ENCODE assay signal across 22 cellular contexts in genomic region chr11:46378296-46378695, GRCh38. TPM values are rescaled to one million over a fixed set of nuclear protein-coding genes. Genes with fewer than 3 reads are reported as not detected.
"Had no signal": no experiment of that assay in that cellular context is flagged by ENCODE, and none has a peak within 500 bp of the region (broad histone marks: within the 10 kb centered on the region; RNA-seq: fewer than 3 reads in every experiment).

No MANE protein-coding gene starts in this region.

- H3K27me3 Mint-ChIP-seq: activated naive CD4-positive, alpha-beta T cell treated with anti-CD3 and anti-CD28 coated beads, Interleukin-2, amount 50 U/mL, for 24 hours had no signal

- H3K9me3 Mint-ChIP-seq: activated naive CD4-positive, alpha-beta T cell treated with anti-CD3 and anti-CD28 coated beads, Interleukin-2, amount 50 U/mL, for 24 hours; activated T-cell treated with anti-CD3 and anti-CD28 coated beads, Interleukin-2, amount 50 U/mL, for 4 hours; naive B cell; T-cell had no signal

- H3K36me3 ChIP-seq: colonic mucosa had no signal

- H3K27ac Mint-ChIP-seq: activated naive CD4-positive, alpha-beta T cell treated with anti-CD3 and anti-CD28 coated beads, Interleukin-2, amount 50 U/mL, for 24 hours; naive B cell had no signal

- H3K4me3 ChIP-seq: colonic mucosa, lung, SK-N-MC, transverse colon had no signal

- DNase-seq: activated CD4-positive, alpha-beta T cell treated with anti-CD3 and anti-CD28 coated beads, Interleukin-2, amount 50 U/mL, for 48 hours; activated effector memory CD4-positive, alpha-beta T cell treated with anti-CD3 and anti-CD28 coated beads, Interleukin-2, amount 50 U/mL, for 16 hours; activated T-cell treated with anti-CD3 and anti-CD28 coated beads, Interleukin-2, amount 50 U/mL, for 4 hours; amniotic stem cell; caudate nucleus; colonic mucosa; foreskin fibroblast; left cardiac atrium; naive B cell; nucleus accumbens; stimulated activated CD4-positive, alpha-beta T cell treated with anti-CD3 and anti-CD28 coated beads, Interleukin-15, amount 100 ng/mL, for 24 hours; stimulated activated CD4-positive, alpha-beta T cell treated with anti-CD3 and anti-CD28 coated beads, Interleukin-4, amount 100 ng/mL, for 24 hours; stimulated activated naive CD4-positive, alpha-beta T cell treated with Interleukin-2 at 50 U/mL for 16 hours; substantia nigra; T-cell; T1000; transverse colon had no signal

- H3K27ac ChIP-seq: colonic mucosa, SK-N-MC, VCaP had no signal

- H3K4me3 Mint-ChIP-seq: activated naive CD4-positive, alpha-beta T cell treated with anti-CD3 and anti-CD28 coated beads, Interleukin-2, amount 50 U/mL, for 24 hours; activated T-cell treated with anti-CD3 and anti-CD28 coated beads, Interleukin-2, amount 50 U/mL, for 4 hours had no signal

- H3K9me3 ChIP-seq: colonic mucosa, transverse colon had no signal

- ATAC-seq: activated T-cell treated with anti-CD3 and anti-CD28 coated beads, Interleukin-2, amount 50 U/mL, for 4 hours; left cardiac atrium; T-cell had no signal

RNA-seq across cellular contexts. Expression of gene CHRM4, which starts 13.3 kb away (rescaled TPM):
- total RNA-seq: skeletal muscle tissue had no signal
